In genomic region chr12:1046727-1047126, GRCh38 we compare ENCODE assay signal across 23 cellular contexts. TPM values are rescaled to one million over a fixed set of nuclear protein-coding genes. Genes with fewer than 3 reads are reported as not detected.
A peak's percentile ranks its signal among the peaks of the same experiment; 100 is the strongest.
DNase-seq lines count a peak whose midpoint lies in the region; ATAC-seq and TF ChIP-seq lines count a peak whose summit lies in the region.
"Had no signal": no experiment of that assay in that cellular context is flagged by ENCODE, and none has a peak within 500 bp of the region (broad histone marks: within the 10 kb centered on the region; RNA-seq: fewer than 3 reads in every experiment).

No MANE protein-coding gene starts in this region.

- H3K4me1 ChIP-seq in IMR-90 (ENCODE audit: control insufficient read depth, insufficient read depth, low read length) = peaks cover 2% of the 10 kb centered on the region
- H3K4me1 ChIP-seq: HAP-1 had no signal

- H3K9ac ChIP-seq in IMR-90 (ENCODE audit: low read depth, low read length) = no peak overlapping the region

- H3K36me3 ChIP-seq in IMR-90 (ENCODE audit: control insufficient read depth, insufficient read depth, low read length) = peaks cover 2% of the 10 kb centered on the region
- H3K36me3 ChIP-seq: HAP-1 had no signal

- no peak overlapping the region for H3K4me3 ChIP-seq in IMR-90 (ENCODE audit: insufficient read depth, low read depth, low read length)
- H3K4me3 ChIP-seq: HAP-1, MG63, PC-9 had no signal

- ATAC-seq in IMR-90 (ENCODE audit: low read depth) = no peak
- no peak for ATAC-seq in GM18867 (IDR thresholded peaks at IDR 0.05; ENCODE audit: unreplicated experiment)

- no peaks in the 10 kb centered on the region for H3K27me3 ChIP-seq in IMR-90 (ENCODE audit: control insufficient read depth, insufficient read depth, low read length)
- H3K27me3 ChIP-seq: MG63 had no signal

- TF ChIP-seq POLR2A in IMR-90 (IDR thresholded peaks at IDR 0.05; ENCODE audit: low read depth, low read length) = no peak

- no peak overlapping the region for H2BK120ac ChIP-seq in IMR-90 (ENCODE audit: low read depth, low read length)

- dilution Hi-C loops in IMR-90 (cut with HindIII; ENCODE audit: low sequenced_read_pairs, unreplicated experiment) = no loop called here

- DNase-seq in IMR-90 (no peak), dermis blood vessel endothelial cell (peak; percentile 86), glomerular endothelial cell (ENCODE audit: extremely low read depth, low read depth, low spot score) (peak; percentile 72), NCI-H524 treated with DMSO at 0.1 percent for 48 hours (lab: John Stamatoyannopoulos, UW) (no peak)
- no peak for DNase-seq in activated CD8-positive, alpha-beta memory T cell treated with anti-CD3 and anti-CD28 coated beads, Interleukin-2, amount 50 U/mL, for 48 hours
- no peak for DNase-seq in activated CD4-positive, alpha-beta T cell treated with anti-CD3 and anti-CD28 coated beads for 1 hour
- DNase-seq: CD8-positive, alpha-beta memory T cell; DMS 273 treated with DMSO at 0.1 percent for 48 hours; DMS79; GF-D8; KG1; MG63; NCI-H1105 treated with DMSO at 0.1 percent for 48 hours; NCI-H146; NCI-H1930; NCI-H2107; NCI-H524; NCI-H774; PC-9; Right ventricle myocardium superior had no signal

- H3K18ac ChIP-seq in IMR-90 (ENCODE audit: low read depth, low read length) = no peak overlapping the region

- H2AK5ac ChIP-seq in IMR-90 (ENCODE audit: low read depth, low read length) = peak overlapping the region; percentile 58; the same call in 1 of the 2 replicates

- BruUV-seq in IMR-90 (replicated peaks; lab: Mats Ljungman, UMichigan) = no TSS peak

- H3K27ac ChIP-seq in IMR-90 (ENCODE audit: insufficient read depth, low read length) = no peak overlapping the region
- H3K27ac ChIP-seq: C4-2B, PC-9 had no signal

- H4K91ac ChIP-seq in IMR-90 (ENCODE audit: insufficient read depth, low read depth, low read length) = no peak overlapping the region

- no peaks in the 10 kb centered on the region for H4K20me1 ChIP-seq in IMR-90 (ENCODE audit: insufficient read depth, low read length)

- H2BK15ac ChIP-seq in IMR-90 (ENCODE audit: low read depth, low read length) = no peak overlapping the region

- H2BK5ac ChIP-seq in IMR-90 (ENCODE audit: low read depth, low read length, poor library complexity, severe bottlenecking) = no peak overlapping the region

- H2AFZ ChIP-seq in IMR-90 (replicated peaks; ENCODE audit: low read length, poor library complexity) = no peak overlapping the region
- H2AFZ ChIP-seq: PC-9 had no signal

- no peak overlapping the region for H3K56ac ChIP-seq in IMR-90 (ENCODE audit: extremely low read depth, insufficient read depth, low read length)

- peaks cover 9% of the 10 kb centered on the region; the same call in 1 of the 2 replicates for H3K9me1 ChIP-seq in IMR-90 (ENCODE audit: insufficient read depth, low read length)

- H3K4me2 ChIP-seq in IMR-90 (ENCODE audit: low read depth, low read length) = no peak overlapping the region
- H3K4me2 ChIP-seq: PC-9 had no signal

- no peak for TF ChIP-seq CTCF in IMR-90 (conservative IDR thresholded peaks at IDR 0.05; ENCODE audit: low read depth, low read length)

- POLR2A ChIA-PET in IMR-90 (lab: Charles Lee; ENCODE audit: unreplicated experiment) = no interaction called here

- H4K5ac ChIP-seq in IMR-90 (ENCODE audit: low read depth, low read length) = no peak overlapping the region

- H3K4ac ChIP-seq in IMR-90 (ENCODE audit: low read depth, low read length) = no peak overlapping the region

- no peaks in the 10 kb centered on the region for H3K9me3 ChIP-seq in IMR-90 (ENCODE audit: control insufficient read depth, insufficient read depth, low read length)
- H3K9me3 ChIP-seq: HAP-1, MG63 had no signal

- WGBS in IMR-90 (ENCODE audit: extremely low coverage in 2 of 2, insufficient read length in 1 of 2), 2 experiments = 80% methylated on average over 1 of the region's 3 CpGs; no CpG with 5 or more reads in 1 of the 2 experiments

- intact Hi-C loops in IMR-90 (cut with micrococcal nuclease) = no loop called here

- CTCF ChIA-PET in IMR-90 (lab: Yijun Ruan, JAX) = no interaction called here

- H3K79me1 ChIP-seq in IMR-90 (ENCODE audit: low read depth in 1 of 2, low read length in 2 of 2) = peaks cover 38 to 60% of the 10 kb centered on the region in 2 experiments

- no peak overlapping the region for H2BK20ac ChIP-seq in IMR-90 (ENCODE audit: low read depth, low read length)

- H3K23ac ChIP-seq in IMR-90 (ENCODE audit: low read depth, low read length) = no peak overlapping the region

- no peak overlapping the region for H4K8ac ChIP-seq in IMR-90 (ENCODE audit: low read depth in 2 of 2, low read length in 2 of 2)

- H2AK9ac ChIP-seq in IMR-90 (replicated peaks; ENCODE audit: low read depth, low read length, poor library complexity) = no peak overlapping the region

- no peak overlapping the region for H3K14ac ChIP-seq in IMR-90 (replicated peaks; ENCODE audit: low read depth, low read length)

- in situ Hi-C loops in IMR-90 (cut with MboI; ENCODE audit: low sequenced_read_pairs) = no loop called here

- no peak for TF ChIP-seq RAD21 in IMR-90 (IDR thresholded peaks at IDR 0.05; ENCODE audit: low read length)

TF ChIP-seq in IMR-90, 13 proteins besides CTCF, POLR2A, EP300 and RAD21:
- TF ChIP-seq, protein P1, sequence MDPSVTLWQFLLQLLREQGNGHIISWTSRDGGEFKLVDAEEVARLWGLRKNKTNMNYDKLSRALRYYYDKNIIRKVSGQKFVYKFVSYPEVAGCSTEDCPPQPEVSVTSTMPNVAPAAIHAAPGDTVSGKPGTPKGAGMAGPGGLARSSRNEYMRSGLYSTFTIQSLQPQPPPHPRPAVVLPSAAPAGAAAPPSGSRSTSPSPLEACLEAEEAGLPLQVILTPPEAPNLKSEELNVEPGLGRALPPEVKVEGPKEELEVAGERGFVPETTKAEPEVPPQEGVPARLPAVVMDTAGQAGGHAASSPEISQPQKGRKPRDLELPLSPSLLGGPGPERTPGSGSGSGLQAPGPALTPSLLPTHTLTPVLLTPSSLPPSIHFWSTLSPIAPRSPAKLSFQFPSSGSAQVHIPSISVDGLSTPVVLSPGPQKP (IDR thresholded peaks at IDR 0.05; ENCODE audit: borderline replicate concordance, low read depth, low read length) = no peak
- TF ChIP-seq BHLHE40 (IDR thresholded peaks at IDR 0.05; ENCODE audit: low read depth, low read length) = no peak
- no peak for TF ChIP-seq MXI1 (IDR thresholded peaks at IDR 0.05; ENCODE audit: borderline replicate concordance, low read depth, low read length)
- TF ChIP-seq, protein P2, sequence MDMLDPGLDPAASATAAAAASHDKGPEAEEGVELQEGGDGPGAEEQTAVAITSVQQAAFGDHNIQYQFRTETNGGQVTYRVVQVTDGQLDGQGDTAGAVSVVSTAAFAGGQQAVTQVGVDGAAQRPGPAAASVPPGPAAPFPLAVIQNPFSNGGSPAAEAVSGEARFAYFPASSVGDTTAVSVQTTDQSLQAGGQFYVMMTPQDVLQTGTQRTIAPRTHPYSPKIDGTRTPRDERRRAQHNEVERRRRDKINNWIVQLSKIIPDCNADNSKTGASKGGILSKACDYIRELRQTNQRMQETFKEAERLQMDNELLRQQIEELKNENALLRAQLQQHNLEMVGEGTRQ (IDR thresholded peaks at IDR 0.05; ENCODE audit: low read depth, low read length) = no peak
- no peak for TF ChIP-seq NFE2L2 (IDR thresholded peaks at IDR 0.05; ENCODE audit: low read depth, low read length)
- no peak for TF ChIP-seq MAFK (IDR thresholded peaks at IDR 0.05; ENCODE audit: low read depth, low read length)
- TF ChIP-seq CEBPB (IDR thresholded peaks at IDR 0.05; ENCODE audit: low read depth, low read length) = no peak
- TF ChIP-seq SMC3 (IDR thresholded peaks at IDR 0.05; ENCODE audit: low read depth, low read length) = no peak
- no peak for TF ChIP-seq MAZ (IDR thresholded peaks at IDR 0.05; ENCODE audit: borderline replicate concordance, low read depth, low read length)
- no peak for TF ChIP-seq RFX5 (IDR thresholded peaks at IDR 0.05; ENCODE audit: low read depth, low read length)
- no peak for TF ChIP-seq CHD1 (IDR thresholded peaks at IDR 0.05; ENCODE audit: low read depth, low read length)
- no peak for TF ChIP-seq FOS (IDR thresholded peaks at IDR 0.05; ENCODE audit: low read depth, low read length)
- no peak for TF ChIP-seq RCOR1 (IDR thresholded peaks at IDR 0.05; ENCODE audit: insufficient replicate concordance, low read length)

RNA-seq across cellular contexts. Expression of gene ERC1, which starts 55.7 kb away (rescaled TPM):
- total RNA-seq in IMR-90 (2012; rRNA removed) (25.6 and 27.8 TPM in 2 replicates), dermis blood vessel endothelial cell (47.1 and 51.5 TPM in 2 replicates), glomerular endothelial cell (40.3 and 44.4 TPM in 2 replicates)
- polyA plus RNA-seq in IMR-90 (2012; rRNA removed) = 11.2 and 11.6 TPM in 2 replicates
- 3.9 and 5.0 TPM in 2 replicates for polyA plus RNA-seq in IMR-90 (2012; cell fraction: cytosol; rRNA removed)
- polyA plus RNA-seq in IMR-90 (2012; cell fraction: nucleus; rRNA removed; ENCODE audit: low replicate concordance) = 4.5 and 8.7 TPM in 2 replicates

Comparison
In these comparisons a context has a peak if more than half of its experiments do, and no peak if none do; other contexts are left out.
1. DNase-seq: peak in dermis blood vessel endothelial cell (single experiment) and glomerular endothelial cell (single experiment); none in IMR-90 (single experiment), activated CD8-positive, alpha-beta memory T cell treated with anti-CD3 and anti-CD28 coated beads, Interleukin-2, amount 50 U/mL, for 48 hours (single experiment), NCI-H524 treated with DMSO at 0.1 percent for 48 hours (single experiment) and activated CD4-positive, alpha-beta T cell treated with anti-CD3 and anti-CD28 coated beads for 1 hour (single experiment).